Comparison of ENCODE assay signal across 1 cellular context in the genomic region with DNA sequence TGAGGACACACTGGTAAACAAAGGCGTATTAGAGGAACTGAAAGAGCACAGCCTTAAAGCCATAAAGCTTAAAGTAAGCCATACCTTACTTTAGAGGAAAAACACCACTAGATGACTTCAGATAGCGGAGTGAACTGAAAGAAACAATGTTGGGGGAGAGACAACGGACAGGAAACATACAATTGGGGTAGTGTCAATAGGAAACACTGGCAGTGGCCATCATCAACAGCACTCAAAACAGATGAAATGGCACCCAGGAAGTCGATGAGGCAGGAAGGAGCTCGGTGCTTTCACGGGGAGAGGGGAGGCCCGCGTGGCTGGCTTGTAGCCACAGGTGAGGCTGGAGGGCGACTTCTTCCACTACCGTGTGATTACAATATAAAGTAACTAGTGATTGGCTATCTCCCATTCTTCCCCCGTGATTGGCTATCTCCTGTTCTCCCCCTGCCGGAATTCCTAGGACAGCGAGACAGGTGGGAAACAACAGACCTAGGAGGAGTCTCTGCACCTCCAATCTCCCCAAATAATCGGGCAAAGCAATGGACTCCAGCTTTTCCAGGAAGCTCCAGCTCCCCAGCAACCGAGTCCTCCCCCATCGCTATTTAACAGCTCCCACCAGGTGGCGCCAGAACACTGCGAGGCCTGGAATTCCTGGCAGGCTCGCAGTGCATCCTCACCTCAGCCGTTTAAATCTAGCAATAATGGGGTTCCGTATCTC.
TF ChIP-seq lines count a peak whose summit lies in the region.

No MANE protein-coding gene starts in this region.

TF ChIP-seq in K562, 482 proteins besides CTCF, POLR2A, EP300 and RAD21:
- no peak for TF ChIP-seq MITF (IDR thresholded peaks at IDR 0.05)
- 0 out of 2 replicates have a peak, but pooled peaks have one; percentile 42 for TF ChIP-seq RB1 (IDR thresholded peaks at IDR 0.05; ENCODE audit: low read depth)
- no peak for TF ChIP-seq RBBP5 (IDR thresholded peaks at IDR 0.05; ENCODE audit: borderline replicate concordance, insufficient read depth, low read length, poor library complexity, severe bottlenecking)
- TF ChIP-seq CTBP1 (IDR thresholded peaks at IDR 0.05; ENCODE audit: borderline replicate concordance), result peak; percentile 13; the same call in 1 of the 2 replicates
- peak; percentile 48 for TF ChIP-seq CTCFL (IDR thresholded peaks at IDR 0.05; ENCODE audit: borderline replicate concordance, insufficient read depth, low read depth, low read length, poor library complexity, severe bottlenecking)
- TF ChIP-seq SOX6 (IDR thresholded peaks at IDR 0.05), result no peak
- peak; percentile 48; the same call in 1 of the 2 replicates for TF ChIP-seq TEAD2 (tag; IDR thresholded peaks at IDR 0.05)
- TF ChIP-seq ZNF263 (CRISPR knock-in tag; IDR thresholded peaks at IDR 0.05; ENCODE audit: borderline replicate concordance), result peak; percentile 75
- TF ChIP-seq HIVEP1 (CRISPR knock-in tag; IDR thresholded peaks at IDR 0.05), result no peak
- TF ChIP-seq RUNX1 (IDR thresholded peaks at IDR 0.05; ENCODE audit: low read depth), result no peak
- TF ChIP-seq, protein P1, sequence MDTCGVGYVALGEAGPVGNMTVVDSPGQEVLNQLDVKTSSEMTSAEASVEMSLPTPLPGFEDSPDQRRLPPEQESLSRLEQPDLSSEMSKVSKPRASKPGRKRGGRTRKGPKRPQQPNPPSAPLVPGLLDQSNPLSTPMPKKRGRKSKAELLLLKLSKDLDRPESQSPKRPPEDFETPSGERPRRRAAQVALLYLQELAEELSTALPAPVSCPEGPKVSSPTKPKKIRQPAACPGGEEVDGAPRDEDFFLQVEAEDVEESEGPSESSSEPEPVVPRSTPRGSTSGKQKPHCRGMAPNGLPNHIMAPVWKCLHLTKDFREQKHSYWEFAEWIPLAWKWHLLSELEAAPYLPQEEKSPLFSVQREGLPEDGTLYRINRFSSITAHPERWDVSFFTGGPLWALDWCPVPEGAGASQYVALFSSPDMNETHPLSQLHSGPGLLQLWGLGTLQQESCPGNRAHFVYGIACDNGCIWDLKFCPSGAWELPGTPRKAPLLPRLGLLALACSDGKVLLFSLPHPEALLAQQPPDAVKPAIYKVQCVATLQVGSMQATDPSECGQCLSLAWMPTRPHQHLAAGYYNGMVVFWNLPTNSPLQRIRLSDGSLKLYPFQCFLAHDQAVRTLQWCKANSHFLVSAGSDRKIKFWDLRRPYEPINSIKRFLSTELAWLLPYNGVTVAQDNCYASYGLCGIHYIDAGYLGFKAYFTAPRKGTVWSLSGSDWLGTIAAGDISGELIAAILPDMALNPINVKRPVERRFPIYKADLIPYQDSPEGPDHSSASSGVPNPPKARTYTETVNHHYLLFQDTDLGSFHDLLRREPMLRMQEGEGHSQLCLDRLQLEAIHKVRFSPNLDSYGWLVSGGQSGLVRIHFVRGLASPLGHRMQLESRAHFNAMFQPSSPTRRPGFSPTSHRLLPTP (IDR thresholded peaks at IDR 0.05; ENCODE audit: borderline replicate concordance, extremely low read depth, insufficient read length), result no peak
- TF ChIP-seq ID3 (CRISPR knock-in tag; IDR thresholded peaks at IDR 0.05), result no peak
- no peak for TF ChIP-seq ID3 (tag; IDR thresholded peaks at IDR 0.05)
- TF ChIP-seq MBD2 (IDR thresholded peaks at IDR 0.05; ENCODE audit: borderline replicate concordance, low read depth), result no peak
- no peak for TF ChIP-seq ATF7 (IDR thresholded peaks at IDR 0.05)
- TF ChIP-seq RBM25 (IDR thresholded peaks at IDR 0.05; ENCODE audit: low read depth, low read length, severe bottlenecking), result no peak
- TF ChIP-seq E2F5 (CRISPR knock-in tag; IDR thresholded peaks at IDR 0.05), result no peak
- TF ChIP-seq YY1 (IDR thresholded peaks at IDR 0.05; ENCODE audit: borderline replicate concordance in 1 of 3, control insufficient read depth in 1 of 3, extremely low read depth in 1 of 3, insufficient read depth in 3 of 3, insufficient read length in 1 of 3, insufficient replicate concordance in 2 of 3, low read depth in 1 of 3, low read length in 2 of 3), result peak in 1 of 3 experiments; percentile 17
- TF ChIP-seq TEAD4 (IDR thresholded peaks at IDR 0.05; ENCODE audit: low read length), result 0 out of 2 replicates have a peak, but pooled peaks have one; percentile 34
- no peak for TF ChIP-seq TEAD4 (CRISPR knock-in tag; IDR thresholded peaks at IDR 0.05; ENCODE audit: borderline replicate concordance)
- TF ChIP-seq LEF1 (IDR thresholded peaks at IDR 0.05), result no peak
- TF ChIP-seq SMC3 (conservative IDR thresholded peaks at IDR 0.05; ENCODE audit: insufficient read depth, low read depth, low read length), result peak; percentile 76
TF ChIP-seq in K562: peak in this region for 8.
